35 cellular contexts compared by ENCODE assay signal in genomic region chr9:28714175-28714574, GRCh38.
"Had no signal": no experiment of that assay in that cellular context is flagged by ENCODE, and none has a peak within 500 bp of the region (broad histone marks: within the 10 kb centered on the region; RNA-seq: fewer than 3 reads in every experiment).

No MANE protein-coding gene starts in this region.

- H3K4me3 ChIP-seq: MG63 had no signal

- H3K27me3 ChIP-seq: MG63 had no signal

- H3K9me3 ChIP-seq: MG63 had no signal

- H3K36me3 ChIP-seq: MG63 had no signal

- DNase-seq: Karpas-422, Kasumi-1, MG63, MM.1S, MV-4-11, NCI-H1048, NCI-H1092, NCI-H1092 treated with DMSO at 0.1 percent for 48 hours, NCI-H1105, NCI-H1105 treated with DMSO at 0.1 percent for 48 hours, NCI-H1417, NCI-H1417 treated with DMSO at 0.1 percent for 48 hours, NCI-H1436, NCI-H1436 treated with DMSO at 0.1 percent for 48 hours, NCI-H146, NCI-H1694, NCI-H1694 treated with DMSO at 0.1 percent for 48 hours, NCI-H187, NCI-H187 treated with DMSO at 0.1 percent for 48 hours, NCI-H1930, NCI-H2029, NCI-H2029 treated with DMSO at 0.1 percent for 48 hours, NCI-H2081, NCI-H2081 treated with DMSO at 0.1 percent for 48 hours, NCI-H2107, NCI-H2171, NCI-H2171 treated with DMSO at 0.1 percent for 48 hours, NCI-H2227 treated with DMSO at 0.1 percent for 48 hours, NCI-H226, NCI-H345, NCI-H446 treated with DMSO at 0.1 percent for 48 hours, NCI-H510A, NCI-H510A treated with DMSO at 0.1 percent for 48 hours, NCI-H524, NCI-H524 treated with DMSO at 0.1 percent for 48 hours had no signal
